ENCODE assay signal across 16 cellular contexts in the genomic region with DNA sequence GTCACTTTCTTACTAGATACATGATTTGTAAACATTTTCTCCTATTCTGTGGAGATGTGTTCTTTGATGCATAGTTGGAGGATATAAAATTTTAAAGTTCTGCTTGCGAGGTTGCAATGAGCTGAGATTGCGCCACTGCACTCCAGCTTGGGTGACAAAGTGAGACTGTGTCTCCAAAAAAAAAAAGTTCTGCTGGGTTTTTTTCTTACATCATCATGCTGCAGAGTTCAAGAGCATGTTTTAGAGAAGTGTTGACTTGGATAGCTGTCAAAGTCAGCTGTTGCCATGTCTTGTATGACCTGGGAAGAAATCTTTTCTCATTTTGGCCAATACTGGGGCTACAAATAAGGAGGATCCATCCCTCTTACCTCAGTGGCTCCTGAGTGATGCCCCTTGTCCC.
"Had no signal": no experiment of that assay in that cellular context is flagged by ENCODE, and none has a peak within 500 bp of the region (broad histone marks: within the 10 kb centered on the region; RNA-seq: fewer than 3 reads in every experiment).

No MANE protein-coding gene starts in this region.

- H3K4me1 Mint-ChIP-seq: neural progenitor cell had no signal

- H3K4me1 ChIP-seq: gastroesophageal sphincter, neural progenitor cell had no signal

- FAIRE-seq: kidney, pancreas, TTC549 had no signal

- DNase-seq: activated CD4-positive, alpha-beta T cell treated with anti-CD3 and anti-CD28 coated beads, Interleukin-2, amount 50 U/mL, for 4 hours; activated naive CD4-positive, alpha-beta T cell treated with anti-CD3 and anti-CD28 coated beads, Interleukin-2, amount 50 U/mL, for 16 hours; activated T-cell treated with anti-CD3 and anti-CD28 coated beads, Interleukin-2, amount 50 U/mL, for 1 hour; effector memory CD8-positive, alpha-beta T cell; pancreas; retina; stimulated activated CD4-positive, alpha-beta T cell treated with anti-CD3 and anti-CD28 coated beads, Interleukin-2, amount 100 ng/mL, for 24 hours; stimulated activated naive CD4-positive, alpha-beta T cell treated with Interleukin-2 at 50 U/mL for 16 hours had no signal

- H3K27me3 ChIP-seq: body of pancreas, gastroesophageal sphincter, neural progenitor cell, pancreas had no signal

- H3K9me3 Mint-ChIP-seq: central memory CD8-positive, alpha-beta T cell; effector memory CD8-positive, alpha-beta T cell; mesothelial cell of epicardium; neural progenitor cell had no signal

- H3K4me3 Mint-ChIP-seq: central memory CD8-positive, alpha-beta T cell; effector memory CD8-positive, alpha-beta T cell; mesothelial cell of epicardium; neural progenitor cell had no signal

- H3K4me3 ChIP-seq: body of pancreas, gastroesophageal sphincter, neural progenitor cell, pancreas had no signal

- H3K27ac ChIP-seq: body of pancreas, epithelial cell of prostate, gastroesophageal sphincter, neural progenitor cell, pancreas had no signal

- H3K4me2 ChIP-seq: neural progenitor cell had no signal

- H2AFZ ChIP-seq: neural progenitor cell had no signal

- H3K9ac ChIP-seq: neural progenitor cell had no signal

- H3K9me3 ChIP-seq: body of pancreas, gastroesophageal sphincter, pancreas had no signal

- H3K27me3 Mint-ChIP-seq: central memory CD8-positive, alpha-beta T cell; effector memory CD8-positive, alpha-beta T cell had no signal

- H3K27ac Mint-ChIP-seq: effector memory CD8-positive, alpha-beta T cell; mesothelial cell of epicardium; neural progenitor cell had no signal

- ATAC-seq: body of pancreas; effector memory CD8-positive, alpha-beta T cell; gastroesophageal sphincter had no signal
